19 cellular contexts compared by ENCODE assay signal in genomic region chr13:46164661-46165060, GRCh38. TPM values are rescaled to one million over a fixed set of nuclear protein-coding genes. Genes with fewer than 3 reads are reported as not detected.
DNase-seq lines count a peak whose midpoint lies in the region; ATAC-seq and TF ChIP-seq lines count a peak whose summit lies in the region.
"Had no signal": no experiment of that assay in that cellular context is flagged by ENCODE, and none has a peak within 500 bp of the region (broad histone marks: within the 10 kb centered on the region; RNA-seq: fewer than 3 reads in every experiment).

No MANE protein-coding gene starts in this region.

- ATAC-seq in T-cell (replicated peaks in 1 of 4) = no peak
- ATAC-seq in HG03469 (IDR thresholded peaks at IDR 0.05; ENCODE audit: unreplicated experiment) = no peak
- ATAC-seq in SK-N-SH treated with all-trans-retinoic acid at 6 μM for 48 hours = no peak
- ATAC-seq: WTC11 had no signal

- no peak for TF ChIP-seq EP300 in tibial nerve (IDR thresholded peaks at IDR 0.05)

- no peaks in the 10 kb centered on the region for H3K9me3 ChIP-seq in CD8-positive, alpha-beta memory T cell (ENCODE audit: low read length)
- H3K9me3 ChIP-seq in tibial nerve = no peaks in the 10 kb centered on the region
- H3K9me3 ChIP-seq: MG63, testis had no signal

- intact Hi-C loops in CD14-positive monocyte (cut with micrococcal nuclease) = loop anchor here (5.0 to 10.0 kb wide), 4 partner anchors 48 to 158 kb away; partner anchors contain the start of gene LRRC63 (in 2 of the 2)

- H3K27me3 ChIP-seq in CD8-positive, alpha-beta memory T cell (ENCODE audit: insufficient read depth, low read length, poor library complexity, severe bottlenecking) = no peaks in the 10 kb centered on the region
- H3K27me3 ChIP-seq in tibial nerve = no peaks in the 10 kb centered on the region
- H3K27me3 ChIP-seq: MG63, testis had no signal

- H3K27ac Mint-ChIP-seq in CD14-positive monocyte (peak overlapping the region; percentile 35 to 89 (median 81)), T-cell (peak overlapping the region; percentile 85 to 93), immature natural killer cell (peak overlapping the region; percentile 88 to 96 (median 94))
- H3K27ac Mint-ChIP-seq in CD8-positive, alpha-beta memory T cell = peak overlapping the region; percentile 52 to 98 (median 91)
- H3K27ac Mint-ChIP-seq: WTC11 had no signal

- TF ChIP-seq CTCF in CD14-positive monocyte (IDR thresholded peaks at IDR 0.05) (no peak), tibial nerve (IDR thresholded peaks at IDR 0.05) (no peak)

- no peak overlapping the region for H3K27ac ChIP-seq in CD8-positive, alpha-beta memory T cell (ENCODE audit: low read depth, low read length)
- no peak overlapping the region for H3K27ac ChIP-seq in tibial nerve
- H3K27ac ChIP-seq: epithelial cell of prostate, testis had no signal

- H3K4me1 Mint-ChIP-seq in CD14-positive monocyte = peaks cover 82% of the 10 kb centered on the region
- H3K4me1 Mint-ChIP-seq in CD8-positive, alpha-beta memory T cell = peaks cover 76 to 92% (median 85%) of the 10 kb centered on the region in 3 donors
- peaks cover 79 to 87% (median 86%) of the 10 kb centered on the region in 3 donors for H3K4me1 Mint-ChIP-seq in T-cell
- peaks cover 90 to 93% of the 10 kb centered on the region in 2 donors for H3K4me1 Mint-ChIP-seq in immature natural killer cell
- H3K4me1 Mint-ChIP-seq: WTC11 had no signal

- H3K36me3 Mint-ChIP-seq in CD14-positive monocyte = peaks cover 48 to 71% of the 10 kb centered on the region in 2 donors
- H3K36me3 Mint-ChIP-seq in CD8-positive, alpha-beta memory T cell = peaks cover 3 to 39% (median 6%) of the 10 kb centered on the region in 3 donors
- peaks cover 19% of the 10 kb centered on the region for H3K36me3 Mint-ChIP-seq in T-cell
- peaks cover 0 to 9% (median 3%) of the 10 kb centered on the region in 3 donors for H3K36me3 Mint-ChIP-seq in immature natural killer cell

- POLR2A ChIA-PET in CD8-positive, alpha-beta memory T cell (lab: Charles Lee) = no interaction called here
- POLR2A ChIA-PET in T-cell (lab: Charles Lee) = interaction anchor here in 1 of 2 donors (1.5 kb wide), 1 partner anchor 17 kb away, joined by 12 read pairs; the partner anchor contains the start of gene LCP1

- DNase-seq in CD14-positive monocyte (ENCODE audit: low spot score) (no peak), T-cell (no peak), immature natural killer cell (no peak), tibial nerve (ENCODE audit: low spot score in 2 of 2) (no peak)
- DNase-seq in CD8-positive, alpha-beta memory T cell = no peak
- DNase-seq: GOT3; MG63; NCI-H2029; NCI-H526; stimulated activated CD4-positive, alpha-beta T cell treated with anti-CD3 and anti-CD28 coated beads, Interleukin-15, amount 100 ng/mL, for 24 hours; testis had no signal

- H3K4me3 Mint-ChIP-seq in CD14-positive monocyte (no peak overlapping the region), T-cell (peak overlapping the region; percentile 5 to 69 (median 39)), immature natural killer cell (peak overlapping the region; percentile 39 to 85 (median 76))
- H3K4me3 Mint-ChIP-seq in CD8-positive, alpha-beta memory T cell = peak overlapping the region in 6 of 7 donors; percentile 23 to 82 (median 64)
- H3K4me3 Mint-ChIP-seq: WTC11 had no signal

- CTCF ChIA-PET in CD8-positive, alpha-beta memory T cell (lab: Charles Lee) = interaction anchor here (10.2 kb wide), 1 partner anchor 15 kb away, joined by 105 read pairs; the partner anchor contains the start of gene LCP1
- CTCF ChIA-PET in T-cell (lab: Charles Lee) = interaction anchor here in 1 of 2 donors (0.9 to 1.0 kb wide), 2 partner anchors 12 to 20 kb away, joined by 3 to 4 read pairs; no protein-coding TSS in a partner anchor

- H3K36me3 ChIP-seq in CD8-positive, alpha-beta memory T cell (ENCODE audit: insufficient read depth, low read length) = peaks cover 7% of the 10 kb centered on the region
- H3K36me3 ChIP-seq in tibial nerve = no peaks in the 10 kb centered on the region
- H3K36me3 ChIP-seq: MG63 had no signal

- H3K9me3 Mint-ChIP-seq in CD14-positive monocyte = no peaks in the 10 kb centered on the region
- no peaks in the 10 kb centered on the region for H3K9me3 Mint-ChIP-seq in CD8-positive, alpha-beta memory T cell
- H3K9me3 Mint-ChIP-seq in T-cell = no peaks in the 10 kb centered on the region
- no peaks in the 10 kb centered on the region for H3K9me3 Mint-ChIP-seq in immature natural killer cell

- TF ChIP-seq POLR2A in tibial nerve (IDR thresholded peaks at IDR 0.05) = no peak

- H3K4me3 ChIP-seq in CD8-positive, alpha-beta memory T cell (ENCODE audit: low read length) = peak overlapping the region; percentile 1
- H3K4me3 ChIP-seq in tibial nerve = no peak overlapping the region
- H3K4me3 ChIP-seq: MG63, testis had no signal

- H3K27me3 Mint-ChIP-seq in CD14-positive monocyte (ENCODE audit: low read depth in 3 of 3) = no peaks in the 10 kb centered on the region
- H3K27me3 Mint-ChIP-seq in CD8-positive, alpha-beta memory T cell = no peaks in the 10 kb centered on the region
- H3K27me3 Mint-ChIP-seq in T-cell = no peaks in the 10 kb centered on the region
- peaks cover 0 to 2% (median 0%) of the 10 kb centered on the region in 3 donors for H3K27me3 Mint-ChIP-seq in immature natural killer cell (ENCODE audit: low read depth in 3 of 3)

- H3K4me1 ChIP-seq in CD8-positive, alpha-beta memory T cell (ENCODE audit: insufficient read depth, low read length) = peaks cover 80% of the 10 kb centered on the region
- H3K4me1 ChIP-seq in tibial nerve = peaks cover 0 to 14% (median 5%) of the 10 kb centered on the region in 4 donors

TF ChIP-seq in SK-N-SH treated with all-trans-retinoic acid at 6 μM for 48 hours, 23 proteins besides CTCF, POLR2A, EP300 and RAD21 (continues in another document):
- no peak for TF ChIP-seq PATZ1 (CRISPR knock-in tag; IDR thresholded peaks at IDR 0.05; ENCODE audit: borderline replicate concordance)
- no peak for TF ChIP-seq ZC3H10 (CRISPR knock-in tag; IDR thresholded peaks at IDR 0.05)
- TF ChIP-seq BACH2 (CRISPR knock-in tag; IDR thresholded peaks at IDR 0.05; ENCODE audit: borderline replicate concordance) = no peak
- no peak for TF ChIP-seq ZNF70 (CRISPR knock-in tag; IDR thresholded peaks at IDR 0.05)
- TF ChIP-seq RARB (CRISPR knock-in tag; IDR thresholded peaks at IDR 0.05) = no peak
- no peak for TF ChIP-seq ARNTL (CRISPR knock-in tag; IDR thresholded peaks at IDR 0.05; ENCODE audit: borderline replicate concordance, low read depth)
- TF ChIP-seq CSDC2 (CRISPR knock-in tag; IDR thresholded peaks at IDR 0.05) = no peak
- no peak for TF ChIP-seq GLIS3 (CRISPR knock-in tag; IDR thresholded peaks at IDR 0.05)
- no peak for TF ChIP-seq ZFP3 (CRISPR knock-in tag; IDR thresholded peaks at IDR 0.05)
- no peak for TF ChIP-seq TOX (CRISPR knock-in tag; IDR thresholded peaks at IDR 0.05; ENCODE audit: borderline replicate concordance)
- no peak for TF ChIP-seq OSR1 (CRISPR knock-in tag; IDR thresholded peaks at IDR 0.05)
- TF ChIP-seq CREB5 (CRISPR knock-in tag; IDR thresholded peaks at IDR 0.05; ENCODE audit: low read depth) = no peak

RNA-seq across cellular contexts. Expression of gene LCP1, which starts 17.3 kb away (rescaled TPM):
- polyA plus RNA-seq in CD14-positive monocyte = 1,000 to 10,000 TPM; 1,636 to 2,003 TPM
- total RNA-seq in CD8-positive, alpha-beta memory T cell = 100 to 1,000 TPM; 838 to 869 TPM
- 1,545 TPM for polyA plus RNA-seq in CD8-positive, alpha-beta memory T cell
- 100 to 1,000 TPM; 338 to 574 (median 413) TPM for total RNA-seq in T-cell
- 1,000 to 10,000 TPM; 1,594 to 2,414 (median 2,262) TPM for polyA plus RNA-seq in immature natural killer cell
- total RNA-seq in tibial nerve = 10 to 100 TPM; 18.1 to 62.7 (median 22.4) TPM

RNA-seq across cellular contexts. Expression of gene LRRC63, which starts 47.1 kb away (rescaled TPM):
- not detected for polyA plus RNA-seq in CD14-positive monocyte
- total RNA-seq in CD8-positive, alpha-beta memory T cell = under 1 TPM; 0.55 TPM
- polyA plus RNA-seq in CD8-positive, alpha-beta memory T cell = not detected
- under 1 TPM; 0.43 to 0.82 (median 0.54) TPM for total RNA-seq in T-cell
- polyA plus RNA-seq in immature natural killer cell = 1 to 10 TPM in 1 of 3 donors, under 1 TPM in 2; 0.10 to 1.1 (median 0.12) TPM
- total RNA-seq in tibial nerve = under 1 TPM in 1 of 4 donors, not detected in 3; 0.78 TPM
- total RNA-seq: astrocyte, lower leg skin, WTC11 had no signal
- polyA plus RNA-seq: BJ had no signal

RNA-seq across cellular contexts. Expression of gene CPB2, which starts 59.8 kb away (rescaled TPM):
- under 1 TPM; 0.15 to 0.18 TPM for polyA plus RNA-seq in CD14-positive monocyte
- total RNA-seq in CD8-positive, alpha-beta memory T cell = not detected
- polyA plus RNA-seq in CD8-positive, alpha-beta memory T cell = not detected
- under 1 TPM in 3 of 5 donors, not detected in 2; 0.13 to 0.29 (median 0.28) TPM for total RNA-seq in T-cell
- polyA plus RNA-seq in immature natural killer cell = not detected
- total RNA-seq in tibial nerve = not detected
- total RNA-seq: astrocyte, renal cortical epithelial cell, testis had no signal
- polyA plus RNA-seq: BJ had no signal

Comparison
In these comparisons a context has a peak if more than half of its experiments do, and no peak if none do; other contexts are left out.
1. H3K4me3 Mint-ChIP-seq: peak in CD8-positive, alpha-beta memory T cell (6 of 7), T-cell (3 of 3) and immature natural killer cell (5 of 5); none in CD14-positive monocyte (0 of 2).
2. RNA of gene LCP1, which starts 17.3 kb away (total RNA-seq): 838 to 869 TPM in CD8-positive, alpha-beta memory T cell and 338 to 574 TPM in T-cell; 18.1 to 62.7 TPM in tibial nerve; every median in the first group is over 4 times any median in the second.
3. Peak in every context shown above with its lines, with median percentiles within 50 percentile points of each other: H3K27ac Mint-ChIP-seq.